ENCODE assay signal across 8 cellular contexts in genomic region chr17:48908853-48909394, GRCh38. TPM values are rescaled to one million over a fixed set of nuclear protein-coding genes. Genes with fewer than 3 reads are reported as not detected.
DNase-seq lines count a peak whose midpoint lies in the region; ATAC-seq, FAIRE-seq and TF ChIP-seq lines count a peak whose summit lies in the region.

No MANE protein-coding gene starts in this region.

- no peak for FAIRE-seq in H54 (lab: Jason Lieb, UNC)

- peaks cover 53% of the 10 kb centered on the region for H3K4me1 Mint-ChIP-seq in activated naive CD8-positive, alpha-beta T cell (ENCODE audit: low read depth)

- peak overlapping the region; percentile 98 for H3K27ac Mint-ChIP-seq in activated naive CD8-positive, alpha-beta T cell

- H3K4me2 ChIP-seq in MM.1S (ENCODE audit: low read depth, low read length) (peak overlapping the region; percentile 70), parathyroid adenoma (ENCODE audit: low read length) (peak overlapping the region; percentile 70)

- H3K9me3 Mint-ChIP-seq in activated naive CD8-positive, alpha-beta T cell (ENCODE audit: low read depth) = no peaks in the 10 kb centered on the region

- peaks cover 54% of the 10 kb centered on the region for H3K79me2 ChIP-seq in MM.1S (ENCODE audit: low read length)
- H3K79me2 ChIP-seq in parathyroid adenoma = peaks cover 10% of the 10 kb centered on the region

- peaks cover 15% of the 10 kb centered on the region for H3K36me3 Mint-ChIP-seq in activated naive CD8-positive, alpha-beta T cell

- no peaks in the 10 kb centered on the region for H3K27me3 Mint-ChIP-seq in activated naive CD8-positive, alpha-beta T cell

- H3K9ac ChIP-seq in MM.1S (ENCODE audit: low read length) (peak overlapping the region; percentile 81), parathyroid adenoma (no peak overlapping the region)

- H3K4me1 ChIP-seq in MM.1S (ENCODE audit: low read length) = peaks cover 10% of the 10 kb centered on the region
- peaks cover 9% of the 10 kb centered on the region for H3K4me1 ChIP-seq in parathyroid adenoma
- peaks cover 0 to 56% (median 16%) of the 10 kb centered on the region in 4 donors for H3K4me1 ChIP-seq in tibial nerve

- H3F3A ChIP-seq in MM.1S (ENCODE audit: insufficient read depth, low read length) = peaks cover 6% of the 10 kb centered on the region; the same call in 1 of the 2 replicates

- H3K27me3 ChIP-seq in MM.1S (replicated peaks; ENCODE audit: insufficient read depth, low read length) (no peaks in the 10 kb centered on the region), parathyroid adenoma (ENCODE audit: control insufficient read depth, insufficient read depth, low read length) (no peaks in the 10 kb centered on the region), tibial nerve (no peaks in the 10 kb centered on the region)

- no peak for TF ChIP-seq EP300 in tibial nerve (IDR thresholded peaks at IDR 0.05)

- peak; percentile 37 for ATAC-seq in Right ventricle myocardium inferior

- WGBS in tibial nerve, 2 donors = 1% methylated on average over 30 to 34 of the region's 36 CpGs

- H3K4me3 Mint-ChIP-seq in activated naive CD8-positive, alpha-beta T cell = peak overlapping the region; percentile 96

- no peaks in the 10 kb centered on the region for H4K20me1 ChIP-seq in MM.1S (ENCODE audit: insufficient read depth, low read length)

- intact Hi-C loops in Right ventricle myocardium inferior (cut with DNase I) = loop anchor here (1.0 to 5.0 kb wide), 2 partner anchors 17 to 33 kb away; partner anchors contain the start of genes ATP5MC1 and SNF8

- TF ChIP-seq POLR2A in H54 (IDR thresholded peaks at IDR 0.05; ENCODE audit: low read depth, low read length) (peak; percentile 43; the same call in 1 of the 2 replicates), tibial nerve (IDR thresholded peaks at IDR 0.05) (no peak)

- 0 out of 2 replicates have a peak overlapping the region, but pooled peaks have one; percentile 24 for H2AFZ ChIP-seq in MM.1S (ENCODE audit: low read length)
- H2AFZ ChIP-seq in parathyroid adenoma = peak overlapping the region; percentile 91

- no peaks in the 10 kb centered on the region for H3K9me3 ChIP-seq in MM.1S (replicated peaks; ENCODE audit: insufficient read depth, low read length)
- H3K9me3 ChIP-seq in parathyroid adenoma (ENCODE audit: control insufficient read depth, low read length) = no peaks in the 10 kb centered on the region
- no peaks in the 10 kb centered on the region for H3K9me3 ChIP-seq in tibial nerve

- no peak for TF ChIP-seq CTCF in MM.1S (IDR thresholded peaks at IDR 0.05; ENCODE audit: low read length)
- no peak for TF ChIP-seq CTCF in parathyroid adenoma (IDR thresholded peaks at IDR 0.05)
- TF ChIP-seq CTCF in tibial nerve (IDR thresholded peaks at IDR 0.05) = no peak

- no peaks in the 10 kb centered on the region for H3K9me2 ChIP-seq in MM.1S (replicated peaks; ENCODE audit: insufficient read depth, low read length)

- H3K27ac ChIP-seq in MM.1S (ENCODE audit: low read length) (peak overlapping the region; percentile 69; the same call in 1 of the 2 replicates), parathyroid adenoma (peak overlapping the region; percentile 71), tibial nerve (peak overlapping the region; percentile 63 to 94 (median 87))

- DNase-seq in DMS79 (lab: John Stamatoyannopoulos, UW) (peak; percentile 58), H54 (ENCODE audit: insufficient read length, low spot score) (peak; percentile 85), MM.1S (peak; percentile 54), SKM-1 (lab: John Stamatoyannopoulos, UW; ENCODE audit: unreplicated experiment) (peak; percentile 45), Right ventricle myocardium inferior (ENCODE audit: missing footprints) (peak; percentile 86), tibial nerve (ENCODE audit: low spot score in 2 of 2) (peak; percentile 27 to 49)

- H3K4me3 ChIP-seq in MM.1S (ENCODE audit: low read length) (peak overlapping the region; percentile 65), parathyroid adenoma (ENCODE audit: low read depth, low read length) (peak overlapping the region; percentile 69), tibial nerve (peak overlapping the region; percentile 57 to 88 (median 74))

- H3K36me3 ChIP-seq in MM.1S (replicated peaks; ENCODE audit: insufficient read depth, low read length) = 0 out of 2 replicates have a peak, but pooled peaks cover 3% of the 10 kb centered on the region
- no peaks in the 10 kb centered on the region for H3K36me3 ChIP-seq in parathyroid adenoma (ENCODE audit: control insufficient read depth, insufficient read depth, low read length)
- peaks cover 0 to 26% (median 0%) of the 10 kb centered on the region in 3 donors for H3K36me3 ChIP-seq in tibial nerve

RNA-seq across cellular contexts. Expression of gene UBE2Z, which starts 0.7 kb away (rescaled TPM):
- total RNA-seq in Right ventricle myocardium inferior (37.4 TPM), tibial nerve (10 to 100 TPM; 51.0 to 63.8 (median 56.8) TPM)

RNA-seq across cellular contexts. Expression of gene ATP5MC1, which starts 16.3 kb away (rescaled TPM):
- 504 TPM for total RNA-seq in Right ventricle myocardium inferior
- total RNA-seq in tibial nerve = 100 to 1,000 TPM in 1 of 4 donors, 10 to 100 TPM in 3; 71.4 to 103 (median 89.7) TPM

RNA-seq across cellular contexts. Expression of gene SNF8, which starts 35.7 kb away (rescaled TPM):
- 104 TPM for total RNA-seq in Right ventricle myocardium inferior
- 100 to 1,000 TPM in 1 of 4 donors, 10 to 100 TPM in 3; 36.9 to 107 (median 75.6) TPM for total RNA-seq in tibial nerve

RNA-seq across cellular contexts. Expression of gene GIP, which starts 59.5 kb away (rescaled TPM):
- total RNA-seq in Right ventricle myocardium inferior = not detected
- not detected for total RNA-seq in tibial nerve

Comparison
In these comparisons a context has a peak if more than half of its experiments do, and no peak if none do; other contexts are left out.
1. Peak in every context shown above with its lines: DNase-seq, ATAC-seq, H3K4me3 ChIP-seq and H3K27ac ChIP-seq.